8 cellular contexts compared by ENCODE assay signal in the genomic region with DNA sequence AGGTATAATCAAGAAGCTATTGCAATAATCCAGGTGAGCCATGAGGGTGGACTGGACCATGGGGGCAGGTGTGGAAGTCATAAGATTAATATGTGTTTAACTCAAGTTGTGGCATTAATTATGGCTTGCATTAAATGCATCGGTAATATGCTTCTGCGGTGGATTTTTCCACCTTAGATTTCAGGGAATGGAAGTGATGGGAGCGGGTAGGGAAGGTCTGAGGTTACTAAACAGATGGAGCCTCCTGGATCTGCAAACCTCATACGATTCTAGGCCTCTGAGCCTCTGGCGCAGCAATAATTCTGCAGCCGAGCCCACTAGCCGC. TPM values are rescaled to one million over a fixed set of nuclear protein-coding genes. Genes with fewer than 3 reads are reported as not detected.
A peak's percentile ranks its signal among the peaks of the same experiment; 100 is the strongest.
DNase-seq lines count a peak whose midpoint lies in the region; ATAC-seq, FAIRE-seq and TF ChIP-seq lines count a peak whose summit lies in the region.

No MANE protein-coding gene starts in this region.

- TF ChIP-seq CTCF in A549 (IDR thresholded peaks at IDR 0.05) (no peak), coronary artery (IDR thresholded peaks at IDR 0.05) (no peak)

- H3K27me3 Mint-ChIP-seq in naive thymus-derived CD8-positive, alpha-beta T cell = peaks cover 2 to 17% (median 9%) of the 10 kb centered on the region in 5 donors

- ATAC-seq in A549 (no peak; a peak in 1 of 6 replicates), HG02938 (IDR thresholded peaks at IDR 0.05; ENCODE audit: unreplicated experiment) (no peak), left colon (no peak), HG02610 (IDR thresholded peaks at IDR 0.05; ENCODE audit: unreplicated experiment) (no peak)
- no peak for ATAC-seq in naive thymus-derived CD8-positive, alpha-beta T cell

- POLR2A ChIA-PET in A549 (lab: Yijun Ruan, JAX) = interaction anchor here (0.9 to 1.4 kb wide), 3 partner anchors 41 to 107 kb away, joined by 3 to 5 read pairs (median 4); a partner anchor contains a TSS
- POLR2A ChIA-PET in naive thymus-derived CD8-positive, alpha-beta T cell (lab: Charles Lee) = interaction anchor here (1.2 to 1.5 kb wide), 2 partner anchors 40 to 106 kb away, joined by 4 read pairs; a partner anchor contains a TSS

- H3K27ac ChIP-seq in A549 (peak overlapping the region; percentile 76 to 77; a peak in 4 of 6 replicates), HUES64 (ENCODE audit: low read depth, low read length) (no peak overlapping the region), coronary artery (no peak overlapping the region)

- CTCF ChIA-PET in A549 (lab: Yijun Ruan, JAX) = interaction anchor here (1.2 kb wide), 1 partner anchor 9 kb away, joined by 11 read pairs; no protein-coding TSS in a partner anchor

- no peak for TF ChIP-seq POLR2A in A549 (IDR thresholded peaks at IDR 0.05; ENCODE audit: low read length)

- H3K36me3 Mint-ChIP-seq in naive thymus-derived CD8-positive, alpha-beta T cell = peaks cover 6 to 28% (median 7%) of the 10 kb centered on the region in 3 donors

- no peak for TF ChIP-seq RAD21 in A549 (conservative IDR thresholded peaks at IDR 0.05 in 1 of 2, IDR thresholded peaks at IDR 0.05 in 1 of 2)

- 20% methylated on average over 7 of the region's 7 CpGs for WGBS in A549 (ENCODE audit: missing lambda C conversion rate)
- 32% methylated on average over 7 of the region's 7 CpGs for WGBS in HUES64

- H3K4me1 Mint-ChIP-seq in naive thymus-derived CD8-positive, alpha-beta T cell = peaks cover 15 to 28% (median 24%) of the 10 kb centered on the region in 4 donors

- H3K9me3 ChIP-seq in A549 (peaks cover 6% of the 10 kb centered on the region; the same call in 1 of the 3 replicates), HUES64 (ENCODE audit: insufficient read depth, low read depth, low read length) (no peaks in the 10 kb centered on the region)

- H3K4me1 ChIP-seq in A549 (peaks cover 7% of the 10 kb centered on the region; the same call in 2 of the 3 replicates), HUES64 (ENCODE audit: insufficient read depth, low read length) (peaks cover 36% of the 10 kb centered on the region)

- H3K4me3 ChIP-seq in A549 (peak overlapping the region; percentile 64), HUES64 (ENCODE audit: low read length) (peak overlapping the region; percentile 83), coronary artery (peak overlapping the region; percentile 88)

- H3K9me3 Mint-ChIP-seq in naive thymus-derived CD8-positive, alpha-beta T cell = peaks cover 0 to 18% (median 3%) of the 10 kb centered on the region in 9 donors

- peak overlapping the region; percentile 74 for H3K9ac ChIP-seq in HUES64 (ENCODE audit: low read depth, low read length)

- H3K27me3 ChIP-seq in HUES64 (ENCODE audit: insufficient read depth, low read length) = no peaks in the 10 kb centered on the region

- intact Hi-C loops in left colon (cut with DNase I, micrococcal nuclease) = no loop called here

- H3K36me3 ChIP-seq in HUES64 (ENCODE audit: insufficient read depth, low read length) = peaks cover 21% of the 10 kb centered on the region

- no peak for TF ChIP-seq EP300 in A549 (IDR thresholded peaks at IDR 0.05)

- DNase-seq in A549 (ENCODE audit: low read depth in 1 of 2, low spot score in 1 of 2) (no peak), coronary artery (ENCODE audit: low spot score) (no peak), left colon (no peak), NCI-H2171 (lab: John Stamatoyannopoulos, UW) (no peak)
- DNase-seq in naive thymus-derived CD8-positive, alpha-beta T cell = no peak

- peak overlapping the region; percentile 97 for H3K4me2 ChIP-seq in A549

- FAIRE-seq in A549 (lab: Jason Lieb, UNC) = no peak

- peak overlapping the region; percentile 84 to 99 (median 98) for H3K27ac Mint-ChIP-seq in naive thymus-derived CD8-positive, alpha-beta T cell

- peak overlapping the region; percentile 90 to 98 (median 93) for H3K4me3 Mint-ChIP-seq in naive thymus-derived CD8-positive, alpha-beta T cell

TF ChIP-seq in A549, 52 proteins besides CTCF, POLR2A, EP300 and RAD21 (continues in another document):
- TF ChIP-seq MAFK (IDR thresholded peaks at IDR 0.05; ENCODE audit: partially characterized antibody) = no peak
- TF ChIP-seq, protein P1, sequence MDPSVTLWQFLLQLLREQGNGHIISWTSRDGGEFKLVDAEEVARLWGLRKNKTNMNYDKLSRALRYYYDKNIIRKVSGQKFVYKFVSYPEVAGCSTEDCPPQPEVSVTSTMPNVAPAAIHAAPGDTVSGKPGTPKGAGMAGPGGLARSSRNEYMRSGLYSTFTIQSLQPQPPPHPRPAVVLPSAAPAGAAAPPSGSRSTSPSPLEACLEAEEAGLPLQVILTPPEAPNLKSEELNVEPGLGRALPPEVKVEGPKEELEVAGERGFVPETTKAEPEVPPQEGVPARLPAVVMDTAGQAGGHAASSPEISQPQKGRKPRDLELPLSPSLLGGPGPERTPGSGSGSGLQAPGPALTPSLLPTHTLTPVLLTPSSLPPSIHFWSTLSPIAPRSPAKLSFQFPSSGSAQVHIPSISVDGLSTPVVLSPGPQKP (IDR thresholded peaks at IDR 0.05; ENCODE audit: low read depth, low read length) = no peak
- TF ChIP-seq FOSB (CRISPR knock-in tag; IDR thresholded peaks at IDR 0.05) = no peak
- TF ChIP-seq NPAS2 (CRISPR knock-in tag; IDR thresholded peaks at IDR 0.05; ENCODE audit: borderline replicate concordance) = no peak
- TF ChIP-seq, protein P2, sequence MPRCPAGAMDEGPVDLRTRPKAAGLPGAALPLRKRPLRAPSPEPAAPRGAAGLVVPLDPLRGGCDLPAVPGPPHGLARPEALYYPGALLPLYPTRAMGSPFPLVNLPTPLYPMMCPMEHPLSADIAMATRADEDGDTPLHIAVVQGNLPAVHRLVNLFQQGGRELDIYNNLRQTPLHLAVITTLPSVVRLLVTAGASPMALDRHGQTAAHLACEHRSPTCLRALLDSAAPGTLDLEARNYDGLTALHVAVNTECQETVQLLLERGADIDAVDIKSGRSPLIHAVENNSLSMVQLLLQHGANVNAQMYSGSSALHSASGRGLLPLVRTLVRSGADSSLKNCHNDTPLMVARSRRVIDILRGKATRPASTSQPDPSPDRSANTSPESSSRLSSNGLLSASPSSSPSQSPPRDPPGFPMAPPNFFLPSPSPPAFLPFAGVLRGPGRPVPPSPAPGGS (IDR thresholded peaks at IDR 0.05) = no peak
- no peak for TF ChIP-seq ZSCAN20 (CRISPR knock-in tag; IDR thresholded peaks at IDR 0.05)
- TF ChIP-seq FOXS1 (CRISPR knock-in tag; IDR thresholded peaks at IDR 0.05) = no peak
- no peak for TF ChIP-seq HEYL (CRISPR knock-in tag; IDR thresholded peaks at IDR 0.05)
- no peak for TF ChIP-seq JUNB (IDR thresholded peaks at IDR 0.05)
- no peak for TF ChIP-seq RFX5 (IDR thresholded peaks at IDR 0.05)
- no peak for TF ChIP-seq SMC3 (IDR thresholded peaks at IDR 0.05)
- TF ChIP-seq PHF8 (IDR thresholded peaks at IDR 0.05; ENCODE audit: borderline replicate concordance, low read depth) = no peak
- no peak for TF ChIP-seq HDAC2 (IDR thresholded peaks at IDR 0.05)
- TF ChIP-seq, protein P3, sequence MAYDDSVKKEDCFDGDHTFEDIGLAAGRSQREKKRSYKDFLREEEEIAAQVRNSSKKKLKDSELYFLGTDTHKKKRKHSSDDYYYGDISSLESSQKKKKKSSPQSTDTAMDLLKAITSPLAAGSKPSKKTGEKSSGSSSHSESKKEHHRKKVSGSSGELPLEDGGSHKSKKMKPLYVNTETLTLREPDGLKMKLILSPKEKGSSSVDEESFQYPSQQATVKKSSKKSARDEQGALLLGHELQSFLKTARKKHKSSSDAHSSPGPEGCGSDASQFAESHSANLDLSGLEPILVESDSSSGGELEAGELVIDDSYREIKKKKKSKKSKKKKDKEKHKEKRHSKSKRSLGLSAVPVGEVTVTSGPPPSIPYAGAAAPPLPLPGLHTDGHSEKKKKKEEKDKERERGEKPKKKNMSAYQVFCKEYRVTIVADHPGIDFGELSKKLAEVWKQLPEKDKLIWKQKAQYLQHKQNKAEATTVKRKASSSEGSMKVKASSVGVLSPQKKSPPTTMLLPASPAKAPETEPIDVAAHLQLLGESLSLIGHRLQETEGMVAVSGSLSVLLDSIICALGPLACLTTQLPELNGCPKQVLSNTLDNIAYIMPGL (CRISPR knock-in tag; IDR thresholded peaks at IDR 0.05; ENCODE audit: borderline replicate concordance) = no peak
- TF ChIP-seq, protein P4, sequence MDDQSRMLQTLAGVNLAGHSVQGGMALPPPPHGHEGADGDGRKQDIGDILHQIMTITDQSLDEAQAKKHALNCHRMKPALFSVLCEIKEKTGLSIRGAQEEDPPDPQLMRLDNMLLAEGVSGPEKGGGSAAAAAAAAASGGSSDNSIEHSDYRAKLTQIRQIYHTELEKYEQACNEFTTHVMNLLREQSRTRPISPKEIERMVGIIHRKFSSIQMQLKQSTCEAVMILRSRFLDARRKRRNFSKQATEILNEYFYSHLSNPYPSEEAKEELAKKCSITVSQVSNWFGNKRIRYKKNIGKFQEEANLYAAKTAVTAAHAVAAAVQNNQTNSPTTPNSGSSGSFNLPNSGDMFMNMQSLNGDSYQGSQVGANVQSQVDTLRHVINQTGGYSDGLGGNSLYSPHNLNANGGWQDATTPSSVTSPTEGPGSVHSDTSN (IDR thresholded peaks at IDR 0.05) = no peak
- TF ChIP-seq EHMT2 (IDR thresholded peaks at IDR 0.05; ENCODE audit: low read depth) = no peak

RNA-seq across cellular contexts. Expression of a gene that starts 0.3 kb away (rescaled TPM):
- polyA plus RNA-seq in A549 (2011; rRNA removed) = 2.7 and 2.8 TPM in 2 replicates
- 0.36 and 0.49 TPM in 2 replicates for polyA plus RNA-seq in A549 (2012; cell fraction: cytosol; rRNA removed)
- 0.13 and 0.22 TPM in 2 replicates for polyA plus RNA-seq in A549 (2012; cell fraction: nucleus; rRNA removed)
- polyA plus RNA-seq in A549 (2017; fragmentation: RNase III; extraction: RNeasy Plus Mini Kit Qiagen cat#74134 plus additional on column Dnase treatment) = 1.0 to 1.1 TPM (median 1.0 TPM) in 3 replicates
- 8.9 and 9.9 TPM in 2 replicates for polyA minus RNA-seq in A549 (2011; rRNA and poly(A)+ RNA removed)
- polyA plus RNA-seq in HUES64 (2013, experiment 1 of 2) = 16.1 TPM
- 12.8 TPM for polyA plus RNA-seq in HUES64 (2013, experiment 2 of 2)
- 10 to 100 TPM; 18.5 to 19.4 TPM for total RNA-seq in naive thymus-derived CD8-positive, alpha-beta T cell
- polyA plus RNA-seq in naive thymus-derived CD8-positive, alpha-beta T cell = 1 to 10 TPM; 2.0 to 8.5 (median 7.9) TPM
- total RNA-seq in left colon = 1 to 10 TPM in 1 of 2 donors, under 1 TPM in 1; 0.73 to 2.9 TPM

RNA-seq across cellular contexts. Expression of a gene that starts 40.5 kb away (rescaled TPM):
- polyA plus RNA-seq in A549 (2011; rRNA removed) = 73.6 and 88.9 TPM in 2 replicates
- polyA plus RNA-seq in A549 (2012; cell fraction: cytosol; rRNA removed) = 15.9 and 18.7 TPM in 2 replicates
- 15.4 and 31.2 TPM in 2 replicates for polyA plus RNA-seq in A549 (2012; cell fraction: nucleus; rRNA removed)
- polyA plus RNA-seq in A549 (2017; fragmentation: RNase III; extraction: RNeasy Plus Mini Kit Qiagen cat#74134 plus additional on column Dnase treatment) = 39.0 to 41.2 TPM (median 40.1 TPM) in 3 replicates
- polyA minus RNA-seq in A549 (2011; rRNA and poly(A)+ RNA removed) = 162 and 168 TPM in 2 replicates
- polyA plus RNA-seq in HUES64 (2013, experiment 1 of 2) = 62.0 TPM
- polyA plus RNA-seq in HUES64 (2013, experiment 2 of 2) = 61.2 TPM
- total RNA-seq in naive thymus-derived CD8-positive, alpha-beta T cell = 10 to 100 TPM; 72.2 to 72.5 TPM
- 10 to 100 TPM in 2 of 3 donors, 1 to 10 TPM in 1; 9.7 to 12.9 (median 10.7) TPM for polyA plus RNA-seq in naive thymus-derived CD8-positive, alpha-beta T cell
- 10 to 100 TPM; 79.5 to 89.4 TPM for total RNA-seq in left colon

Comparison
In these comparisons a context has a peak if more than half of its experiments do, and no peak if none do; other contexts are left out.
1. H3K27ac ChIP-seq: peak in A549 (2 of 2); none in HUES64 (single experiment) and coronary artery (0 of 2).
2. RNA of a gene that starts 0.3 kb away (total RNA-seq): 18.5 to 19.4 TPM in naive thymus-derived CD8-positive, alpha-beta T cell; 0.73 to 2.9 TPM in left colon; every median in the first group is over 4 times any median in the second.
3. Peak in every context shown above with its lines, with median percentiles within 50 percentile points of each other: H3K4me3 ChIP-seq.